1 cellular context compared by ENCODE assay signal in the genomic region with DNA sequence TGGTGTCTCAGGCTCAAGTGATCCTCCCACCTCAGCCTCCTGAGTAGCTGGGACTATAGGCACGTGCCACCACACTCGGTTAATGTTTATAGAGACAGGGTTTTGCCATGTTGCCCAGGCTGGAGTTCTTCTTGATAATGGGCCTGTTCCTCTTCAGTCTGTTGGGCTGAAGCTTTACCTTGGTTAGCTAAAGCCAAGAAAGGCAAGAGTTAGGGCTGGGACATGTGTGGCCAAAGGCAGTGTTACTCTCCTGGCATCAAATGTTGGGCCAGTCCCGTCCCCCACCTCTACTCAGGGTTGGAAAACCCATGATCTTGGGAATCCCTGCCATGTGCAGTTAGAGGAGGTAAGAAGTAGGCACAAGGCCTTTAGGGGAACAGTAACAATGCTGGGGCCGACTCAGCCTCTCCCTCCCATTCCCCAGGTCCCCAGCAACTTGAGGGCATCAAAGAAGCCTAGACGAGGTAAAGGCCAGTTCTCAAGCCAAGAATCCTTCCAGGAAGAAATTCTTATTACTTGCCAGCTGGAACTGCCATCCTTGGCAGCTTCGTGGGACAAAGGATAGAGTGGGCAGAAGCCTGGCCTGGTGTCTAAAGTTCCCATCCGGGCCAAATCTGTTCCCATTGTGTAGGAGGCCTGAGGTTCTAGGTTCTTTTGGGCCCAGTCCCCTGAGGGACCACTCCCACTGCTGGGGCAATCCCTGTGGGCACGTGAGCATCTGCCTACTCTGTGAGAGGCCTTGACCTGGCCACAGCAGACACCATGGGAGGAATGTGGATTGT.
TF ChIP-seq lines count a peak whose summit lies in the region.

No MANE protein-coding gene starts in this region.

TF ChIP-seq in K562, 482 proteins besides CTCF, POLR2A, EP300 and RAD21 (continued from another document and continues in another):
- peak; percentile 22 for TF ChIP-seq MAFK (IDR thresholded peaks at IDR 0.05; ENCODE audit: low read length)
- no peak for TF ChIP-seq PHF20 (IDR thresholded peaks at IDR 0.05; ENCODE audit: partially characterized antibody)
- peak; percentile 77 for TF ChIP-seq MYNN (IDR thresholded peaks at IDR 0.05)
- no peak for TF ChIP-seq MYNN (CRISPR knock-in tag; IDR thresholded peaks at IDR 0.05)
- no peak for TF ChIP-seq CCAR2 (IDR thresholded peaks at IDR 0.05; ENCODE audit: low read depth, low read length)
- no peak for TF ChIP-seq MLX (CRISPR knock-in tag; conservative IDR thresholded peaks at IDR 0.05)
- peak; percentile 13; the same call in 1 of the 2 replicates for TF ChIP-seq PATZ1 (CRISPR knock-in tag; IDR thresholded peaks at IDR 0.05; ENCODE audit: borderline replicate concordance)
- no peak for TF ChIP-seq GTF2E2 (tag; IDR thresholded peaks at IDR 0.05)
- TF ChIP-seq, protein P1, sequence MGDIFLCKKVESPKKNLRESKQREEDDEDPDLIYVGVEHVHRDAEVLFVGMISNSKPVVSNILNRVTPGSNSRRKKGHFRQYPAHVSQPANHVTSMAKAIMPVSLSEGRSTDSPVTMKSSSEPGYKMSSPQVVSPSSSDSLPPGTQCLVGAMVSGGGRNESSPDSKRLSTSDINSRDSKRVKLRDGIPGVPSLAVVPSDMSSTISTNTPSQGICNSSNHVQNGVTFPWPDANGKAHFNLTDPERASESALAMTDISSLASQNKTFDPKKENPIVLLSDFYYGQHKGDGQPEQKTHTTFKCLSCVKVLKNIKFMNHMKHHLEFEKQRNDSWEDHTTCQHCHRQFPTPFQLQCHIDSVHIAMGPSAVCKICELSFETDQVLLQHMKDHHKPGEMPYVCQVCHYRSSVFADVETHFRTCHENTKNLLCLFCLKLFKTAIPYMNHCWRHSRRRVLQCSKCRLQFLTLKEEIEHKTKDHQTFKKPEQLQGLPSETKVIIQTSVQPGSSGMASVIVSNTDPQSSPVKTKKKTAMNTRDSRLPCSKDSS (IDR thresholded peaks at IDR 0.05; ENCODE audit: low read depth, partially characterized antibody): no peak
- no peak for TF ChIP-seq EP400 (IDR thresholded peaks at IDR 0.05)
- peak in 1 of 2 experiments; percentile 23; a peak in 1 of 4 replicates for TF ChIP-seq SIX5 (IDR thresholded peaks at IDR 0.05; ENCODE audit: borderline replicate concordance in 1 of 2, insufficient read depth in 1 of 2, low read depth in 1 of 2, low read length in 2 of 2)
- TF ChIP-seq, protein P2, sequence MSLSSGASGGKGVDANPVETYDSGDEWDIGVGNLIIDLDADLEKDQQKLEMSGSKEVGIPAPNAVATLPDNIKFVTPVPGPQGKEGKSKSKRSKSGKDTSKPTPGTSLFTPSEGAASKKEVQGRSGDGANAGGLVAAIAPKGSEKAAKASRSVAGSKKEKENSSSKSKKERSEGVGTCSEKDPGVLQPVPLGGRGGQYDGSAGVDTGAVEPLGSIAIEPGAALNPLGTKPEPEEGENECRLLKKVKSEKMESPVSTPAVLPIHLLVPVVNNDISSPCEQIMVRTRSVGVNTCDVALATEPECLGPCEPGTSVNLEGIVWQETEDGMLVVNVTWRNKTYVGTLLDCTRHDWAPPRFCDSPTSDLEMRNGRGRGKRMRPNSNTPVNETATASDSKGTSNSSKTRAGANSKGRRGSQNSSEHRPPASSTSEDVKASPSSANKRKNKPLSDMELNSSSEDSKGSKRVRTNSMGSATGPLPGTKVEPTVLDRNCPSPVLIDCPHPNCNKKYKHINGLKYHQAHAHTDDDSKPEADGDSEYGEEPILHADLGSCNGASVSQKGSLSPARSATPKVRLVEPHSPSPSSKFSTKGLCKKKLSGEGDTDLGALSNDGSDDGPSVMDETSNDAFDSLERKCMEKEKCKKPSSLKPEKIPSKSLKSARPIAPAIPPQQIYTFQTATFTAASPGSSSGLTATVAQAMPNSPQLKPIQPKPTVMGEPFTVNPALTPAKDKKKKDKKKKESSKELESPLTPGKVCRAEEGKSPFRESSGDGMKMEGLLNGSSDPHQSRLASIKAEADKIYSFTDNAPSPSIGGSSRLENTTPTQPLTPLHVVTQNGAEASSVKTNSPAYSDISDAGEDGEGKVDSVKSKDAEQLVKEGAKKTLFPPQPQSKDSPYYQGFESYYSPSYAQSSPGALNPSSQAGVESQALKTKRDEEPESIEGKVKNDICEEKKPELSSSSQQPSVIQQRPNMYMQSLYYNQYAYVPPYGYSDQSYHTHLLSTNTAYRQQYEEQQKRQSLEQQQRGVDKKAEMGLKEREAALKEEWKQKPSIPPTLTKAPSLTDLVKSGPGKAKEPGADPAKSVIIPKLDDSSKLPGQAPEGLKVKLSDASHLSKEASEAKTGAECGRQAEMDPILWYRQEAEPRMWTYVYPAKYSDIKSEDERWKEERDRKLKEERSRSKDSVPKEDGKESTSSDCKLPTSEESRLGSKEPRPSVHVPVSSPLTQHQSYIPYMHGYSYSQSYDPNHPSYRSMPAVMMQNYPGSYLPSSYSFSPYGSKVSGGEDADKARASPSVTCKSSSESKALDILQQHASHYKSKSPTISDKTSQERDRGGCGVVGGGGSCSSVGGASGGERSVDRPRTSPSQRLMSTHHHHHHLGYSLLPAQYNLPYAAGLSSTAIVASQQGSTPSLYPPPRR (CRISPR knock-in tag; IDR thresholded peaks at IDR 0.05; ENCODE audit: borderline replicate concordance): no peak
- no peak for TF ChIP-seq PKNOX1 (IDR thresholded peaks at IDR 0.05)
- TF ChIP-seq KAT7 (CRISPR knock-in tag; IDR thresholded peaks at IDR 0.05; ENCODE audit: borderline replicate concordance): no peak
- no peak for TF ChIP-seq GABPB2 (CRISPR knock-in tag; conservative IDR thresholded peaks at IDR 0.05)
- TF ChIP-seq, protein P3, sequence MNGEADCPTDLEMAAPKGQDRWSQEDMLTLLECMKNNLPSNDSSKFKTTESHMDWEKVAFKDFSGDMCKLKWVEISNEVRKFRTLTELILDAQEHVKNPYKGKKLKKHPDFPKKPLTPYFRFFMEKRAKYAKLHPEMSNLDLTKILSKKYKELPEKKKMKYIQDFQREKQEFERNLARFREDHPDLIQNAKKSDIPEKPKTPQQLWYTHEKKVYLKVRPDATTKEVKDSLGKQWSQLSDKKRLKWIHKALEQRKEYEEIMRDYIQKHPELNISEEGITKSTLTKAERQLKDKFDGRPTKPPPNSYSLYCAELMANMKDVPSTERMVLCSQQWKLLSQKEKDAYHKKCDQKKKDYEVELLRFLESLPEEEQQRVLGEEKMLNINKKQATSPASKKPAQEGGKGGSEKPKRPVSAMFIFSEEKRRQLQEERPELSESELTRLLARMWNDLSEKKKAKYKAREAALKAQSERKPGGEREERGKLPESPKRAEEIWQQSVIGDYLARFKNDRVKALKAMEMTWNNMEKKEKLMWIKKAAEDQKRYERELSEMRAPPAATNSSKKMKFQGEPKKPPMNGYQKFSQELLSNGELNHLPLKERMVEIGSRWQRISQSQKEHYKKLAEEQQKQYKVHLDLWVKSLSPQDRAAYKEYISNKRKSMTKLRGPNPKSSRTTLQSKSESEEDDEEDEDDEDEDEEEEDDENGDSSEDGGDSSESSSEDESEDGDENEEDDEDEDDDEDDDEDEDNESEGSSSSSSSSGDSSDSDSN (IDR thresholded peaks at IDR 0.05; ENCODE audit: borderline replicate concordance in 1 of 2, low read depth in 2 of 2, low read length in 2 of 2): no peak
- peak; percentile 90 for TF ChIP-seq SFPQ (IDR thresholded peaks at IDR 0.05; ENCODE audit: low read depth, low read length)
- peak; percentile 86; the same call in 1 of the 2 replicates for TF ChIP-seq OTX1 (CRISPR knock-in tag; IDR thresholded peaks at IDR 0.05)
- no peak for TF ChIP-seq TBP (optimal IDR thresholded peaks at IDR 0.05; ENCODE audit: low read depth, low read length)
- no peak for TF ChIP-seq ZFX (CRISPR knock-in tag; IDR thresholded peaks at IDR 0.05)
- TF ChIP-seq STAT5B (CRISPR knock-in tag; IDR thresholded peaks at IDR 0.05): no peak
- no peak; the same call in 1 of the 2 replicates for TF ChIP-seq ZFPM2 (CRISPR knock-in tag; IDR thresholded peaks at IDR 0.05)
- no peak for TF ChIP-seq SMAD4 (CRISPR knock-in tag; conservative IDR thresholded peaks at IDR 0.05)
- TF ChIP-seq CBX5 (IDR thresholded peaks at IDR 0.05; ENCODE audit: borderline replicate concordance, low read depth): no peak
- TF ChIP-seq, protein P4, sequence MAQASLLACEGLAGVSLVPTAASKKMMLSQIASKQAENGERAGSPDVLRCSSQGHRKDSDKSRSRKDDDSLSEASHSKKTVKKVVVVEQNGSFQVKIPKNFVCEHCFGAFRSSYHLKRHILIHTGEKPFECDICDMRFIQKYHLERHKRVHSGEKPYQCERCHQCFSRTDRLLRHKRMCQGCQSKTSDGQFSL (CRISPR knock-in tag; IDR thresholded peaks at IDR 0.05): no peak
- TF ChIP-seq, protein P4 (tag; IDR thresholded peaks at IDR 0.05): no peak
- no peak for TF ChIP-seq SIN3B (IDR thresholded peaks at IDR 0.05; ENCODE audit: low read depth)
- TF ChIP-seq SRSF9 (IDR thresholded peaks at IDR 0.05; ENCODE audit: borderline replicate concordance, low read depth, low read length): no peak
- 0 out of 2 replicates have a peak, but pooled peaks have one; percentile 20 for TF ChIP-seq TGIF2 (CRISPR knock-in tag; IDR thresholded peaks at IDR 0.05)
- no peak for TF ChIP-seq ZNF197 (CRISPR knock-in tag; IDR thresholded peaks at IDR 0.05; ENCODE audit: low read depth)
- TF ChIP-seq, protein P5, sequence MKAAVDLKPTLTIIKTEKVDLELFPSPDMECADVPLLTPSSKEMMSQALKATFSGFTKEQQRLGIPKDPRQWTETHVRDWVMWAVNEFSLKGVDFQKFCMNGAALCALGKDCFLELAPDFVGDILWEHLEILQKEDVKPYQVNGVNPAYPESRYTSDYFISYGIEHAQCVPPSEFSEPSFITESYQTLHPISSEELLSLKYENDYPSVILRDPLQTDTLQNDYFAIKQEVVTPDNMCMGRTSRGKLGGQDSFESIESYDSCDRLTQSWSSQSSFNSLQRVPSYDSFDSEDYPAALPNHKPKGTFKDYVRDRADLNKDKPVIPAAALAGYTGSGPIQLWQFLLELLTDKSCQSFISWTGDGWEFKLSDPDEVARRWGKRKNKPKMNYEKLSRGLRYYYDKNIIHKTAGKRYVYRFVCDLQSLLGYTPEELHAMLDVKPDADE (conservative IDR thresholded peaks at IDR 0.05; ENCODE audit: control insufficient read depth, low read depth, low read length): peak; percentile 70
- TF ChIP-seq NRF1 (conservative IDR thresholded peaks at IDR 0.05 in 1 of 2, IDR thresholded peaks at IDR 0.05 in 1 of 2): no peak
- TF ChIP-seq ARHGAP35 (IDR thresholded peaks at IDR 0.05; ENCODE audit: partially characterized antibody): peak; percentile 82
- no peak; the same call in 1 of the 2 replicates for TF ChIP-seq RNF2 (IDR thresholded peaks at IDR 0.05)
- no peak for TF ChIP-seq FOXA1 (IDR thresholded peaks at IDR 0.05; ENCODE audit: borderline replicate concordance)
- no peak for TF ChIP-seq LARP7 (IDR thresholded peaks at IDR 0.05)
- TF ChIP-seq, protein P6, sequence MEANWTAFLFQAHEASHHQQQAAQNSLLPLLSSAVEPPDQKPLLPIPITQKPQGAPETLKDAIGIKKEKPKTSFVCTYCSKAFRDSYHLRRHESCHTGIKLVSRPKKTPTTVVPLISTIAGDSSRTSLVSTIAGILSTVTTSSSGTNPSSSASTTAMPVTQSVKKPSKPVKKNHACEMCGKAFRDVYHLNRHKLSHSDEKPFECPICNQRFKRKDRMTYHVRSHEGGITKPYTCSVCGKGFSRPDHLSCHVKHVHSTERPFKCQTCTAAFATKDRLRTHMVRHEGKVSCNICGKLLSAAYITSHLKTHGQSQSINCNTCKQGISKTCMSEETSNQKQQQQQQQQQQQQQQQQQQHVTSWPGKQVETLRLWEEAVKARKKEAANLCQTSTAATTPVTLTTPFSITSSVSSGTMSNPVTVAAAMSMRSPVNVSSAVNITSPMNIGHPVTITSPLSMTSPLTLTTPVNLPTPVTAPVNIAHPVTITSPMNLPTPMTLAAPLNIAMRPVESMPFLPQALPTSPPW (CRISPR knock-in tag; IDR thresholded peaks at IDR 0.05): 0 out of 2 replicates have a peak, but pooled peaks have one; percentile 12
- TF ChIP-seq ZNF830 (CRISPR knock-in tag; IDR thresholded peaks at IDR 0.05): no peak
